ENCODE assay signal across 14 cellular contexts in genomic region chr19:49071860-49072547, GRCh38. TPM values are rescaled to one million over a fixed set of nuclear protein-coding genes. Genes with fewer than 3 reads are reported as not detected.
DNase-seq lines count a peak whose midpoint lies in the region; ATAC-seq, FAIRE-seq and TF ChIP-seq lines count a peak whose summit lies in the region.
"Had no signal": no experiment of that assay in that cellular context is flagged by ENCODE, and none has a peak within 500 bp of the region (broad histone marks: within the 10 kb centered on the region; RNA-seq: fewer than 3 reads in every experiment).

No MANE protein-coding gene starts in this region.

- intact Hi-C loops in activated naive CD4-positive, alpha-beta T cell treated with anti-CD3 and anti-CD28 coated beads for 36 hours (cut with micrococcal nuclease) = loop anchor here (10.0 kb wide), 1 partner anchor 153 kb away; no protein-coding TSS in a partner anchor
- intact Hi-C loops in gastrocnemius medialis (cut with DNase I; ENCODE audit: low total_unique reads) = loop anchor here (5.0 kb wide), 2 partner anchors 80 to 1960 kb away; partner anchors contain the start of genes GYS1, RUVBL2 and ZC3H4

- H3K4me3 Mint-ChIP-seq in activated naive CD4-positive, alpha-beta T cell treated with anti-CD3 and anti-CD28 coated beads for 36 hours = no peak overlapping the region

- H3K36me3 Mint-ChIP-seq in activated naive CD4-positive, alpha-beta T cell treated with anti-CD3 and anti-CD28 coated beads for 36 hours (ENCODE audit: low read depth) = peaks cover 1% of the 10 kb centered on the region

- H3K4me1 ChIP-seq in esophagus (ENCODE audit: control insufficient read depth in 2 of 2, insufficient read depth in 2 of 2, low read length in 1 of 2) = peaks cover 0 to 6% of the 10 kb centered on the region in 2 donors
- H3K4me1 ChIP-seq in gastrocnemius medialis = peaks cover 23 to 37% of the 10 kb centered on the region in 2 donors

- DNase-seq in activated naive CD4-positive, alpha-beta T cell treated with anti-CD3 and anti-CD28 coated beads for 36 hours = peak; percentile 23
- DNase-seq in activated naive CD4-positive, alpha-beta T cell (lab: John Stamatoyannopoulos, UW) = no peak
- DNase-seq in OCI-M2 (lab: John Stamatoyannopoulos, UW; ENCODE audit: unreplicated experiment) (peak; percentile 54), gastrocnemius medialis (peak in 1 of 2 donors; percentile 50), foreskin fibroblast (no peak), urothelium cell line (ENCODE audit: low spot score) (no peak)
- DNase-seq: dorsolateral prefrontal cortex, NCI-H748 treated with DMSO at 0.1 percent for 48 hours, occipital lobe had no signal

- no peak for FAIRE-seq in urothelium cell line (lab: Jason Lieb, UNC)

- ATAC-seq in gastrocnemius medialis = peak; percentile 14 to 20
- ATAC-seq in HG03521 (IDR thresholded peaks at IDR 0.05; ENCODE audit: unreplicated experiment) = no peak

- TF ChIP-seq CTCF in gastrocnemius medialis (IDR thresholded peaks at IDR 0.05 in 4 of 5, conservative IDR thresholded peaks at IDR 0.05 in 1 of 5) (no peak), foreskin fibroblast (IDR thresholded peaks at IDR 0.05; ENCODE audit: low read depth, low read length) (no peak)

- WGBS in esophagus, 2 donors = 5 to 7% methylated on average over 85 to 93 of the region's 93 CpGs

- H3K27ac Mint-ChIP-seq in activated naive CD4-positive, alpha-beta T cell treated with anti-CD3 and anti-CD28 coated beads for 36 hours = no peak overlapping the region
- H3K27ac Mint-ChIP-seq: T-helper 1 cell treated with Interleukin-12 subunit alpha and Interleukin-12 subunit beta and Interleukin-4 antibody, amounts not matched to agents 30 μg/mL and 1 μg/mL, for 36 hours had no signal

- peaks cover 0 to 10% of the 10 kb centered on the region in 2 donors for H3K9me3 ChIP-seq in esophagus (ENCODE audit: control insufficient read depth in 2 of 2, insufficient read depth in 1 of 2, low read depth in 1 of 2, low read length in 1 of 2)
- no peaks in the 10 kb centered on the region for H3K9me3 ChIP-seq in gastrocnemius medialis

- H3K4me1 Mint-ChIP-seq in activated naive CD4-positive, alpha-beta T cell treated with anti-CD3 and anti-CD28 coated beads for 36 hours (ENCODE audit: low read depth) = peaks cover 9% of the 10 kb centered on the region

- peaks cover 0 to 12% of the 10 kb centered on the region in 2 donors for H3K27me3 ChIP-seq in esophagus (ENCODE audit: control insufficient read depth in 1 of 2, insufficient read depth in 2 of 2, low read length in 2 of 2)
- no peaks in the 10 kb centered on the region for H3K27me3 ChIP-seq in gastrocnemius medialis

- in situ Hi-C loops in gastrocnemius medialis (cut with MboI; ENCODE audit: low sequenced_read_pairs in 4 of 4) = no loop called here

- CTCF ChIA-PET in activated naive CD4-positive, alpha-beta T cell treated with anti-CD3 and anti-CD28 coated beads for 36 hours (lab: Charles Lee) = no interaction called here

- H3K36me3 ChIP-seq in esophagus (ENCODE audit: control insufficient read depth in 2 of 2, insufficient read depth in 2 of 2, low read length in 1 of 2) (no peaks in the 10 kb centered on the region), gastrocnemius medialis (no peaks in the 10 kb centered on the region)
- H3K36me3 ChIP-seq: BLaER1 treated with 17β-estradiol and CSF1 and Interleukin-3, amounts not matched to agents 10 nM and 100 nM had no signal

- H3K27ac ChIP-seq in esophagus (ENCODE audit: low read depth in 2 of 2, low read length in 1 of 2) = no peak overlapping the region
- peak overlapping the region; percentile 87 to 95 (median 92) for H3K27ac ChIP-seq in gastrocnemius medialis
- H3K27ac ChIP-seq: BLaER1 treated with 17β-estradiol and CSF1 and Interleukin-3, amounts not matched to agents 10 nM and 100 nM; dorsolateral prefrontal cortex had no signal

- TF ChIP-seq POLR2A in gastrocnemius medialis (IDR thresholded peaks at IDR 0.05) = no peak

- peaks cover 50% of the 10 kb centered on the region for H3K27me3 Mint-ChIP-seq in activated naive CD4-positive, alpha-beta T cell treated with anti-CD3 and anti-CD28 coated beads for 36 hours (ENCODE audit: low read depth)

- peak overlapping the region; percentile 22 to 35 for H3K4me3 ChIP-seq in esophagus (ENCODE audit: low read depth in 1 of 2, low read length in 2 of 2)
- H3K4me3 ChIP-seq in gastrocnemius medialis = peak overlapping the region; percentile 38 to 53 (median 52)
- no peak overlapping the region for H3K4me3 ChIP-seq in foreskin fibroblast (ENCODE audit: low read depth in 1 of 2, low read length in 2 of 2)
- H3K4me3 ChIP-seq: BLaER1 treated with 17β-estradiol and CSF1 and Interleukin-3, amounts not matched to agents 10 nM and 100 nM had no signal

- H3K9me3 Mint-ChIP-seq in activated naive CD4-positive, alpha-beta T cell treated with anti-CD3 and anti-CD28 coated beads for 36 hours = no peaks in the 10 kb centered on the region
- H3K9me3 Mint-ChIP-seq: T-helper 1 cell treated with Interleukin-12 subunit alpha and Interleukin-12 subunit beta and Interleukin-4 antibody, amounts not matched to agents 30 μg/mL and 1 μg/mL, for 36 hours had no signal

RNA-seq across cellular contexts. Expression of gene KCNA7, which starts 0.5 kb away (rescaled TPM):
- total RNA-seq in activated naive CD4-positive, alpha-beta T cell treated with anti-CD3 and anti-CD28 coated beads for 36 hours = not detected
- under 1 TPM; 0.01 to 0.02 TPM for polyA plus RNA-seq in esophagus
- 10 to 100 TPM in 3 of 4 donors, 1 to 10 TPM in 1; 4.3 to 20.2 (median 13.9) TPM for total RNA-seq in gastrocnemius medialis
- total RNA-seq: M059J had no signal

RNA-seq across cellular contexts. Expression of gene NTF4, which starts 7.4 kb away (rescaled TPM):
- not detected for total RNA-seq in activated naive CD4-positive, alpha-beta T cell treated with anti-CD3 and anti-CD28 coated beads for 36 hours
- polyA plus RNA-seq in esophagus = 10 to 100 TPM in 1 of 2 donors, 1 to 10 TPM in 1; 7.7 to 20.0 TPM
- total RNA-seq in gastrocnemius medialis = 1 to 10 TPM; 1.3 to 6.8 (median 2.9) TPM
- total RNA-seq: dorsolateral prefrontal cortex, occipital lobe had no signal

RNA-seq across cellular contexts. Expression of gene SNRNP70, which starts 13.2 kb away (rescaled TPM):
- 100 to 1,000 TPM; 163 to 166 TPM for total RNA-seq in activated naive CD4-positive, alpha-beta T cell treated with anti-CD3 and anti-CD28 coated beads for 36 hours
- 100 to 1,000 TPM; 160 to 252 TPM for polyA plus RNA-seq in esophagus
- 100 to 1,000 TPM in 2 of 4 donors, 10 to 100 TPM in 2; 55.6 to 305 (median 107) TPM for total RNA-seq in gastrocnemius medialis

RNA-seq across cellular contexts. Expression of gene CGB7, which starts 14.5 kb away (rescaled TPM):
- total RNA-seq in activated naive CD4-positive, alpha-beta T cell treated with anti-CD3 and anti-CD28 coated beads for 36 hours = not detected
- polyA plus RNA-seq in esophagus = 1 to 10 TPM; 1.4 to 3.5 TPM
- 1 to 10 TPM in 1 of 4 donors, under 1 TPM in 1, not detected in 2; 0.42 to 1.1 TPM for total RNA-seq in gastrocnemius medialis
- total RNA-seq: occipital lobe had no signal

RNA-seq across cellular contexts. Expression of gene CGB8, which starts 23.1 kb away (rescaled TPM):
- not detected for total RNA-seq in activated naive CD4-positive, alpha-beta T cell treated with anti-CD3 and anti-CD28 coated beads for 36 hours
- polyA plus RNA-seq in esophagus = not detected
- not detected for total RNA-seq in gastrocnemius medialis
- total RNA-seq: dorsolateral prefrontal cortex, occipital lobe had no signal

Comparison
In these comparisons a context has a peak if more than half of its experiments do, and no peak if none do; other contexts are left out.
1. DNase-seq: peak in activated naive CD4-positive, alpha-beta T cell treated with anti-CD3 and anti-CD28 coated beads for 36 hours (single experiment) and OCI-M2 (single experiment); none in activated naive CD4-positive, alpha-beta T cell (0 of 4), foreskin fibroblast (0 of 2) and urothelium cell line (single experiment).
2. H3K27ac ChIP-seq: peak in gastrocnemius medialis (4 of 4); none in esophagus (0 of 2).
3. H3K4me3 ChIP-seq: peak in esophagus (2 of 2) and gastrocnemius medialis (4 of 4); none in foreskin fibroblast (0 of 2).
4. RNA of gene KCNA7, which starts 0.5 kb away (total RNA-seq): 4.3 to 20.2 TPM in gastrocnemius medialis; not detected in activated naive CD4-positive, alpha-beta T cell treated with anti-CD3 and anti-CD28 coated beads for 36 hours; every median in the first group is over 4 times any median in the second.